Comparison of ENCODE assay signal across 30 cellular contexts in the genomic region with DNA sequence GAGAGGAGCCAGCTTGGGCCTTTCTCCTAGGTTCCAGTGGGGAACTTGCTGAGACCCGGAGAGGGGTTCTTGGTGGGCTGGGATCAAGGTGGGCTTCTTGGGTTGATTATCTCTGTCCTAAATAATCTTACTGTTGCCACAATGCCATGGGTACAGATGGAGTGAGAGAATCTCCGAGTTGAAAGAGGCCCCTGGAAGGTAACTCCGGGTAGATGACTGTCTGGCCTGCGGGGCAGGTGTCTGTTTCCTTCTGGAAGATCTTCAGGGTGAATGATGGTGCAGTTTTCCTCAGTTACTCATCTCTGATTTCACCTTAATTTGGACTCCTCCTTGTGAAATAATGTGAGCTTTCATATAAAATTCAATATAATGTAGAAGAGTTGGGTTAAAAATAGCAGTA.
"Had no signal": no experiment of that assay in that cellular context is flagged by ENCODE, and none has a peak within 500 bp of the region (broad histone marks: within the 10 kb centered on the region; RNA-seq: fewer than 3 reads in every experiment).

No MANE protein-coding gene starts in this region.

- H3K4me3 Mint-ChIP-seq: activated CD4-positive, alpha-beta memory T cell treated with anti-CD3 and anti-CD28 coated beads, Interleukin-2, amount 10 ng/mL, durations not matched to agents 7 days and 5 days; activated CD4-positive, alpha-beta T cell treated with anti-CD3 and anti-CD28 coated beads for 36 hours; activated CD4-positive, alpha-beta T cell treated with anti-CD3 and anti-CD28 coated beads, Interleukin-2, amount 10 ng/mL, durations not matched to agents 24 days and 14 days; activated naive CD8-positive, alpha-beta T cell; activated T-cell treated with anti-CD3 and anti-CD28 coated beads, Interleukin-2, amount 50 U/mL, for 4 hours; activated T-helper 17 cell treated with anti-CD3 and anti-CD28 coated beads, Interleukin-2, amount 50 U/mL, for 72 hours; T-helper 17 cell had no signal

- H3K36me3 ChIP-seq: brain microvascular endothelial cell, cardiac muscle cell, colonic mucosa, esophagus squamous epithelium had no signal

- H3K4me1 ChIP-seq: colonic mucosa, esophagus squamous epithelium had no signal

- H3K27ac ChIP-seq: brain microvascular endothelial cell, cardiac muscle cell, colonic mucosa, esophagus squamous epithelium had no signal

- H3K4me1 Mint-ChIP-seq: activated CD4-positive, alpha-beta memory T cell treated with anti-CD3 and anti-CD28 coated beads, Interleukin-2, amount 10 ng/mL, durations not matched to agents 7 days and 5 days; activated CD4-positive, alpha-beta T cell treated with anti-CD3 and anti-CD28 coated beads for 36 hours; activated CD4-positive, alpha-beta T cell treated with anti-CD3 and anti-CD28 coated beads, Interleukin-2, amount 10 ng/mL, durations not matched to agents 24 days and 14 days; activated T-helper 17 cell treated with anti-CD3 and anti-CD28 coated beads, Interleukin-2, amount 50 U/mL, for 72 hours; T-helper 17 cell had no signal

- H3K27ac Mint-ChIP-seq: activated CD4-positive, alpha-beta memory T cell treated with anti-CD3 and anti-CD28 coated beads, Interleukin-2, amount 10 ng/mL, durations not matched to agents 7 days and 5 days; activated CD4-positive, alpha-beta T cell treated with anti-CD3 and anti-CD28 coated beads for 36 hours; activated CD4-positive, alpha-beta T cell treated with anti-CD3 and anti-CD28 coated beads, Interleukin-2, amount 10 ng/mL, durations not matched to agents 24 days and 14 days; activated naive CD8-positive, alpha-beta T cell; activated T-helper 17 cell treated with anti-CD3 and anti-CD28 coated beads, Interleukin-2, amount 50 U/mL, for 72 hours; T-helper 17 cell had no signal

- H3K4me3 ChIP-seq: cardiac muscle cell, colonic mucosa, esophagus squamous epithelium had no signal

- ATAC-seq: activated CD4-positive, alpha-beta T cell treated with anti-CD3 and anti-CD28 coated beads for 36 hours; activated T-cell treated with anti-CD3 and anti-CD28 coated beads, Interleukin-2, amount 50 U/mL, for 4 hours; activated T-helper 17 cell treated with anti-CD3 and anti-CD28 coated beads, Interleukin-2, amount 50 U/mL, for 72 hours; T-helper 17 cell had no signal

- DNase-seq: activated CD4-positive, alpha-beta memory T cell treated with anti-CD3 and anti-CD28 coated beads, Interleukin-2, amount 10 ng/mL, durations not matched to agents 7 days and 5 days; activated CD4-positive, alpha-beta T cell treated with anti-CD3 and anti-CD28 coated beads for 36 hours; activated CD4-positive, alpha-beta T cell treated with anti-CD3 and anti-CD28 coated beads, Interleukin-2, amount 10 ng/mL, durations not matched to agents 24 days and 14 days; activated CD4-positive, CD25-positive, alpha-beta regulatory T cell; activated CD4-positive, CD25-positive, alpha-beta regulatory T cell treated with anti-CD3 and anti-CD28 coated beads, Interleukin-2, amount 50 U/mL, for 72 hours; activated CD8-positive, alpha-beta memory T cell treated with anti-CD3 and anti-CD28 coated beads for 24 hours; activated effector memory CD4-positive, alpha-beta T cell treated with Interleukin-2 at 50 U/mL for 16 hours; activated gamma-delta T cell treated with Interleukin-2 at 50 U/mL for 16 hours; activated naive CD4-positive, alpha-beta T cell treated with anti-CD3 and anti-CD28 coated beads, Interleukin-2, amount 50 U/mL, for 16 hours; activated naive CD4-positive, alpha-beta T cell treated with Interleukin-2 at 50 U/mL for 16 hours; activated T-cell treated with anti-CD3 and anti-CD28 coated beads, Interleukin-2, amount 50 U/mL, for 4 hours; amniotic stem cell; anterior cingulate cortex; brain microvascular endothelial cell; central memory CD4-positive, alpha-beta T cell; cerebellar nuclear complex; colonic mucosa; effector CD8-positive, alpha-beta T cell; erythroblast; esophagus squamous epithelium; head of caudate nucleus; T-helper 1 cell; T-helper 17 cell had no signal

- H3K36me3 Mint-ChIP-seq: activated naive CD8-positive, alpha-beta T cell had no signal

- FAIRE-seq: astrocyte, endometrium, endothelial cell of umbilical vein, frontal cortex had no signal

- H3K9me3 ChIP-seq: colonic mucosa, esophagus squamous epithelium had no signal

- H3K9me3 Mint-ChIP-seq: activated CD4-positive, alpha-beta memory T cell treated with anti-CD3 and anti-CD28 coated beads, Interleukin-2, amount 10 ng/mL, durations not matched to agents 7 days and 5 days; activated CD4-positive, alpha-beta T cell treated with anti-CD3 and anti-CD28 coated beads, Interleukin-2, amount 10 ng/mL, durations not matched to agents 24 days and 14 days; activated T-cell treated with anti-CD3 and anti-CD28 coated beads, Interleukin-2, amount 50 U/mL, for 4 hours; activated T-helper 17 cell treated with anti-CD3 and anti-CD28 coated beads, Interleukin-2, amount 50 U/mL, for 72 hours had no signal

- H3K27me3 ChIP-seq: brain microvascular endothelial cell, cardiac muscle cell, colonic mucosa, esophagus squamous epithelium had no signal
